Comparison of ENCODE assay signal across 8 cellular contexts in genomic region chr4:23614284-23614892, GRCh38.
DNase-seq lines count a peak whose midpoint lies in the region; ATAC-seq and TF ChIP-seq lines count a peak whose summit lies in the region.

No MANE protein-coding gene starts in this region.

- intact Hi-C loops in Right ventricle myocardium inferior (cut with DNase I) (loop anchor here (5.0 kb wide), 1 partner anchor 247 kb away; no protein-coding TSS in a partner anchor), cardiac septum (cut with DNase I) (loop anchor here (5.0 kb wide), 1 partner anchor 247 kb away; no protein-coding TSS in a partner anchor)

- no peak for DNase-seq in Right ventricle myocardium inferior (ENCODE audit: missing footprints)
- DNase-seq in cardiac septum (ENCODE audit: low spot score), result no peak
- peak; percentile 3 for DNase-seq in NCI-H2196 (lab: John Stamatoyannopoulos, UW; ENCODE audit: unreplicated experiment)
- DNase-seq in epithelial cell of proximal tubule (ENCODE audit: low read depth), result no peak
- peak; percentile 48 for DNase-seq in renal cortical epithelial cell (ENCODE audit: low read depth)
- no peak for DNase-seq in HFFc6

- no peaks in the 10 kb centered on the region for H3K4me1 Mint-ChIP-seq in HFFc6 (ENCODE audit: low read depth)

- TF ChIP-seq CTCF in epithelial cell of proximal tubule (conservative IDR thresholded peaks at IDR 0.05; ENCODE audit: low read depth, low read length) (peak; percentile 55), HFFc6 (IDR thresholded peaks at IDR 0.05) (no peak)

- H3K4me3 ChIP-seq in epithelial cell of proximal tubule (ENCODE audit: low read depth, low read length), result no peak overlapping the region

- no peaks in the 10 kb centered on the region for H3K36me3 Mint-ChIP-seq in HFFc6 (ENCODE audit: low read depth)

- no peak overlapping the region for H3K27ac Mint-ChIP-seq in HFFc6

- no peaks in the 10 kb centered on the region for H3K27me3 Mint-ChIP-seq in HFFc6 (ENCODE audit: insufficient read depth)

- H3K9me3 Mint-ChIP-seq in HFFc6, result 0 out of 2 replicates have a peak, but pooled peaks cover 4% of the 10 kb centered on the region

- peak; percentile 52 for ATAC-seq in Right ventricle myocardium inferior
- ATAC-seq in HG03354 (IDR thresholded peaks at IDR 0.05; ENCODE audit: poor library complexity, severe bottlenecking, unreplicated experiment), result no peak
- no peak for ATAC-seq in esophagus mucosa

- no peak overlapping the region for H3K4me3 Mint-ChIP-seq in HFFc6

Comparison
In these comparisons a context has a peak if more than half of its experiments do, and no peak if none do; other contexts are left out.
1. DNase-seq: peak in NCI-H2196 (single experiment) and renal cortical epithelial cell (single experiment); none in Right ventricle myocardium inferior (single experiment), cardiac septum (single experiment), epithelial cell of proximal tubule (single experiment) and HFFc6 (single experiment).